ENCODE assay signal across 24 cellular contexts in the genomic region with DNA sequence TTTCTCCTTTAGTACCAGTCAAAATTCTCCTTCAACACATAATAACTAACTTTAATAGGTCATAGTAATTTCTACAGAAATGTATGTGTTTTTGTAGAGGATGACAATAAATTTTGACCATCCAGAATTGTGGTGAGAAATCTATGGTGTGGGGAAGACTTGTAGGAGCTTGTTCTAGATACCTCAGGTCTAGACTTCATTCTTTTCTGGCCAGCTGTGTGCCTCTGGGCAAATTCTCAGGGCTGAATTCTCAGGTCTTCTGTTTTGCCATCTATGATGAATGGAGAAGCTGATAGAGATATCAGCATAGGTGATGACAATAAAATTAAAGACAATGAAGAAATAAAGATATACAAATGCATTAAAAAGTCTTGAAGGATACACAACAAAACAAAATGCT.
"Had no signal": no experiment of that assay in that cellular context is flagged by ENCODE, and none has a peak within 500 bp of the region (broad histone marks: within the 10 kb centered on the region; RNA-seq: fewer than 3 reads in every experiment).

No MANE protein-coding gene starts in this region.

- H3K9ac ChIP-seq: KMS-11 had no signal

- H3K4me3 ChIP-seq: K562, SJSA1, SK-N-MC had no signal

- H3K4me2 ChIP-seq: KMS-11 had no signal

- H3K9me3 ChIP-seq: SJSA1 had no signal

- H3K27me3 ChIP-seq: SJSA1 had no signal

- DNase-seq: Kasumi-1, NCI-H1092, NCI-H1105 treated with DMSO at 0.1 percent for 48 hours, NCI-H1417 treated with DMSO at 0.1 percent for 48 hours, NCI-H146, NCI-H1694 treated with DMSO at 0.1 percent for 48 hours, NCI-H1930, NCI-H2081, NCI-H2107, NCI-H2227 treated with DMSO at 0.1 percent for 48 hours, NCI-H510A, NCI-H524 treated with DMSO at 0.1 percent for 48 hours, NCI-H69, NCI-H774, Right ventricle myocardium superior, RPMI8226, SIG-M5 had no signal

- ATAC-seq: K562 had no signal

- H3K27ac ChIP-seq: HL-60, KMS-11, SJSA1, SK-N-MC had no signal

- FAIRE-seq: HTR-8/SVneo, K562, RCC 7860 had no signal

- H3K36me3 ChIP-seq: SJSA1 had no signal
